15 cellular contexts compared by ENCODE assay signal in the genomic region with DNA sequence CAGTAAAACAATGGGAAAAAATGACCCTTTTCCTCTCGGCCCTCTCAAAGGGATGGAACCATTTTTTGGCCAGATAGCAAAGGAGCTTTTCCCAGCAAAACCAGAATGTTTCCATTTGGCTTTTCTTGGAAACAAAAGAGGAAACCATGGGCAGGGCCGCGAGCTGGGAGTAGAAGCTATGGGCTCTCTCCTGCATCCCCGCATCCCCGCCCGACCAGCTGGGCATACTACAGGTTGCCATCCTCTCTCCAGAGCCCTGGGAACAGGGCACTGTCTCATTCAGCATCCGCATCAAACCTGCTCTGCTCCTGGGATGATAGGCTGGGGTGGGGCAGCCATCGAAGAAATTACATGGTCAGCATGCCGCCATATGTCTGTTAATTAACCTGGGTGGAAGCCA. TPM values are rescaled to one million over a fixed set of nuclear protein-coding genes. Genes with fewer than 3 reads are reported as not detected.
DNase-seq lines count a peak whose midpoint lies in the region; ATAC-seq and TF ChIP-seq lines count a peak whose summit lies in the region.
"Had no signal": no experiment of that assay in that cellular context is flagged by ENCODE, and none has a peak within 500 bp of the region (broad histone marks: within the 10 kb centered on the region; RNA-seq: fewer than 3 reads in every experiment).

No MANE protein-coding gene starts in this region.

- peaks cover 93% of the 10 kb centered on the region for H3K79me2 ChIP-seq in PC-3 (ENCODE audit: low read length)

- ATAC-seq in heart right ventricle: no peak
- ATAC-seq in left ventricle myocardium superior: no peak
- no peak for ATAC-seq in PC-3
- ATAC-seq: right lobe of liver had no signal

- CTCF ChIA-PET in PC-3 (lab: Charles Lee) (no interaction called here), HEK293T (lab: Yijun Ruan, JAX) (interaction anchor here (0.6 kb wide), 1 partner anchor 130 kb away, joined by 3 read pairs; no protein-coding TSS in a partner anchor)

- H3K4me2 ChIP-seq in PC-3 (ENCODE audit: low read length): no peak overlapping the region

- no peak overlapping the region for H3K9ac ChIP-seq in PC-3 (ENCODE audit: low read length)

- H3K9me3 ChIP-seq in heart right ventricle (no peaks in the 10 kb centered on the region), right atrium auricular region (no peaks in the 10 kb centered on the region), sigmoid colon (no peaks in the 10 kb centered on the region), uterus (no peaks in the 10 kb centered on the region), PC-3 (ENCODE audit: low read length) (no peaks in the 10 kb centered on the region)
- H3K9me3 ChIP-seq: right lobe of liver had no signal

- H3K9me2 ChIP-seq in PC-3 (replicated peaks; ENCODE audit: low read length): no peaks in the 10 kb centered on the region

- TF ChIP-seq POLR2A in sigmoid colon (IDR thresholded peaks at IDR 0.05): no peak
- TF ChIP-seq POLR2A in uterus (IDR thresholded peaks at IDR 0.05): no peak

- no peak overlapping the region for H2AFZ ChIP-seq in PC-3 (ENCODE audit: low read length)

- DNase-seq in heart right ventricle (no peak), left ventricle myocardium superior (no peak), right atrium auricular region (ENCODE audit: low spot score) (no peak), sigmoid colon (no peak), uterus (no peak), PC-3 (no peak), HEK293T (ENCODE audit: extremely low spot score) (no peak)
- no peak for DNase-seq in activated CD4-positive, alpha-beta T cell treated with anti-CD3 and anti-CD28 coated beads for 4 hours
- DNase-seq: activated CD4-positive, CD25-positive, alpha-beta regulatory T cell; activated naive CD8-positive, alpha-beta T cell treated with anti-CD3 and anti-CD28 coated beads for 36 hours; brain microvascular endothelial cell; NCI-H1105; NCI-H524 treated with DMSO at 0.1 percent for 48 hours; right lobe of liver; stimulated activated CD4-positive, alpha-beta T cell treated with anti-CD3 and anti-CD28 coated beads, Interleukin-2, amount 100 ng/mL, for 48 hours had no signal

- TF ChIP-seq EP300 in sigmoid colon (IDR thresholded peaks at IDR 0.05): no peak

- H3K27ac ChIP-seq in heart right ventricle: peak overlapping the region in 8 of 10 donors; percentile 24 to 96 (median 80)
- H3K27ac ChIP-seq in right atrium auricular region: peak overlapping the region; percentile 14 to 57
- H3K27ac ChIP-seq in sigmoid colon: peak overlapping the region; percentile 95 to 100 (median 98)
- peak overlapping the region; percentile 38 to 91 for H3K27ac ChIP-seq in uterus
- H3K27ac ChIP-seq in PC-3 (ENCODE audit: low read length): no peak overlapping the region
- H3K27ac ChIP-seq: brain microvascular endothelial cell, right lobe of liver had no signal

- no peak for TF ChIP-seq CTCF in heart right ventricle (IDR thresholded peaks at IDR 0.05)
- no peak for TF ChIP-seq CTCF in right atrium auricular region (IDR thresholded peaks at IDR 0.05)
- no peak for TF ChIP-seq CTCF in sigmoid colon (IDR thresholded peaks at IDR 0.05)
- no peak for TF ChIP-seq CTCF in uterus (IDR thresholded peaks at IDR 0.05)
- TF ChIP-seq CTCF in PC-3 (conservative IDR thresholded peaks at IDR 0.05; ENCODE audit: low read depth, low read length): no peak

- intact Hi-C loops in heart right ventricle (cut with DNase I): no loop called here
- intact Hi-C loops in left ventricle myocardium superior (cut with micrococcal nuclease): no loop called here
- intact Hi-C loops in sigmoid colon (cut with DNase I): no loop called here
- intact Hi-C loops in uterus (cut with DNase I; ENCODE audit: low total_unique reads): no loop called here
- intact Hi-C loops in PC-3 (cut with micrococcal nuclease): no loop called here

- H3K4me3 ChIP-seq in heart right ventricle (no peak overlapping the region), right atrium auricular region (no peak overlapping the region), sigmoid colon (no peak overlapping the region), uterus (no peak overlapping the region), PC-3 (ENCODE audit: low read length) (no peak overlapping the region)
- H3K4me3 ChIP-seq: right lobe of liver had no signal

- POLR2A ChIA-PET in PC-3 (lab: Charles Lee; ENCODE audit: unreplicated experiment): no interaction called here
- POLR2A ChIA-PET in HEK293T (lab: Yijun Ruan, JAX): interaction anchor here (1.0 kb wide), 1 partner anchor 20 kb away, joined by 4 read pairs; no protein-coding TSS in a partner anchor

- H3K27me3 ChIP-seq in heart right ventricle: no peaks in the 10 kb centered on the region
- no peaks in the 10 kb centered on the region for H3K27me3 ChIP-seq in right atrium auricular region
- H3K27me3 ChIP-seq in sigmoid colon: no peaks in the 10 kb centered on the region
- no peaks in the 10 kb centered on the region for H3K27me3 ChIP-seq in uterus
- no peaks in the 10 kb centered on the region for H3K27me3 ChIP-seq in PC-3 (ENCODE audit: low read length)
- H3K27me3 ChIP-seq: brain microvascular endothelial cell, right lobe of liver had no signal

- H3F3A ChIP-seq in PC-3 (ENCODE audit: low read length, unreplicated experiment): peaks cover 6% of the 10 kb centered on the region

- H3K36me3 ChIP-seq in heart right ventricle (peaks cover 0 to 30% (median 0%) of the 10 kb centered on the region in 9 donors), right atrium auricular region (peaks cover 4% of the 10 kb centered on the region), sigmoid colon (peaks cover 0 to 5% (median 0%) of the 10 kb centered on the region in 4 donors), uterus (no peaks in the 10 kb centered on the region), PC-3 (ENCODE audit: low read depth, low read length) (peaks cover 21% of the 10 kb centered on the region)
- H3K36me3 ChIP-seq: brain microvascular endothelial cell, right lobe of liver had no signal

- 81 to 88% methylated on average over 9 of the region's 9 CpGs for WGBS in heart right ventricle, 2 donors
- WGBS in sigmoid colon, 2 donors: 74 to 90% methylated on average over 9 of the region's 9 CpGs

- H4K20me1 ChIP-seq in PC-3 (ENCODE audit: low read length): no peaks in the 10 kb centered on the region

- H3K4me1 ChIP-seq in heart right ventricle: peaks cover 34 to 100% (median 74%) of the 10 kb centered on the region in 9 donors
- peaks cover 0 to 89% of the 10 kb centered on the region in 2 donors for H3K4me1 ChIP-seq in right atrium auricular region
- H3K4me1 ChIP-seq in sigmoid colon: peaks cover 0 to 100% (median 97%) of the 10 kb centered on the region in 4 donors
- H3K4me1 ChIP-seq in uterus: peaks cover 20 to 35% of the 10 kb centered on the region in 2 donors
- H3K4me1 ChIP-seq in PC-3 (ENCODE audit: insufficient read depth, low read length): peaks cover 65% of the 10 kb centered on the region

- no TSS peak for BruUV-seq in PC-3 (replicated peaks; lab: Mats Ljungman, UMichigan)

TF ChIP-seq in HEK293T, 16 proteins besides CTCF, POLR2A, EP300 and RAD21:
- no peak for TF ChIP-seq SP1 (IDR thresholded peaks at IDR 0.05)
- TF ChIP-seq, protein P1, sequence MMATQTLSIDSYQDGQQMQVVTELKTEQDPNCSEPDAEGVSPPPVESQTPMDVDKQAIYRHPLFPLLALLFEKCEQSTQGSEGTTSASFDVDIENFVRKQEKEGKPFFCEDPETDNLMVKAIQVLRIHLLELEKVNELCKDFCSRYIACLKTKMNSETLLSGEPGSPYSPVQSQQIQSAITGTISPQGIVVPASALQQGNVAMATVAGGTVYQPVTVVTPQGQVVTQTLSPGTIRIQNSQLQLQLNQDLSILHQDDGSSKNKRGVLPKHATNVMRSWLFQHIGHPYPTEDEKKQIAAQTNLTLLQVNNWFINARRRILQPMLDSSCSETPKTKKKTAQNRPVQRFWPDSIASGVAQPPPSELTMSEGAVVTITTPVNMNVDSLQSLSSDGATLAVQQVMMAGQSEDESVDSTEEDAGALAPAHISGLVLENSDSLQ (IDR thresholded peaks at IDR 0.05): no peak
- TF ChIP-seq TARDBP (IDR thresholded peaks at IDR 0.05): no peak
- no peak for TF ChIP-seq ELF4 (IDR thresholded peaks at IDR 0.05)
- no peak for TF ChIP-seq FOXA1 (IDR thresholded peaks at IDR 0.05)
- no peak for TF ChIP-seq CTBP1 (IDR thresholded peaks at IDR 0.05; ENCODE audit: borderline replicate concordance)
- TF ChIP-seq SUZ12 (IDR thresholded peaks at IDR 0.05): no peak
- no peak for TF ChIP-seq HDGF (IDR thresholded peaks at IDR 0.05; ENCODE audit: borderline replicate concordance)
- TF ChIP-seq LEF1 (IDR thresholded peaks at IDR 0.05; ENCODE audit: borderline replicate concordance): no peak
- TF ChIP-seq L3MBTL2 (conservative IDR thresholded peaks at IDR 0.05): no peak
- no peak for TF ChIP-seq FOXK2 (IDR thresholded peaks at IDR 0.05)
- no peak for TF ChIP-seq ZNF384 (IDR thresholded peaks at IDR 0.05)
- TF ChIP-seq ARNT (IDR thresholded peaks at IDR 0.05): no peak
- no peak for TF ChIP-seq FOXM1 (IDR thresholded peaks at IDR 0.05; ENCODE audit: borderline replicate concordance)

RNA-seq across cellular contexts. Expression of a gene that starts 20.9 kb away (rescaled TPM):
- total RNA-seq in heart right ventricle (10 to 100 TPM; 24.8 to 70.4 (median 52.8) TPM), left ventricle myocardium superior (39.2 TPM), right atrium auricular region (100 to 1,000 TPM; 126 to 230 TPM), sigmoid colon (100 to 1,000 TPM; 240 to 453 (median 303) TPM), uterus (100 to 1,000 TPM; 161 to 275 (median 207) TPM), PC-3 (2014; rRNA removed) (153 and 174 TPM in 2 replicates)
- polyA plus RNA-seq in heart right ventricle (100 to 1,000 TPM in 1 of 2 donors, 10 to 100 TPM in 1; 52.3 to 109 TPM), sigmoid colon (100 to 1,000 TPM; 180 to 548 (median 335) TPM)
